ENCODE assay signal across 7 cellular contexts in the genomic region with DNA sequence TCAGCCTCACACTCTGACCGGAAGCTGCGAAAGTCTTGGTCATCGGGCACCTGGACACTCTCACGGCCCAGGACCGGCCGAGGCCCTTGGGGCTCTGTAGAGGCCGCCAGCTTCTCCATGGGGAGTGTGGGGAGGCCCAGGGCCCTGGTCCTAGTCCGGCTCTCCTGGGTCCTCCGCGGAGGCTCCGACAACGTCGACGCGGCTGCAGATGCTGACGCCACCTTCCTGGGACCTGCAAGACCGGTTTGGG. TPM values are rescaled to one million over a fixed set of nuclear protein-coding genes. Genes with fewer than 3 reads are reported as not detected.
A peak's percentile ranks its signal among the peaks of the same experiment; 100 is the strongest.
DNase-seq lines count a peak whose midpoint lies in the region; ATAC-seq and TF ChIP-seq lines count a peak whose summit lies in the region.

No MANE protein-coding gene starts in this region.

- H3K4me2 ChIP-seq in hepatocyte (peak overlapping the region; percentile 92), smooth muscle cell (peak overlapping the region; percentile 91)

- no peak for ATAC-seq in T-helper 17 cell

- no peaks in the 10 kb centered on the region for H3K4me1 ChIP-seq in HAP-1
- peaks cover 64% of the 10 kb centered on the region for H3K4me1 ChIP-seq in hepatocyte (ENCODE audit: insufficient read depth)
- peaks cover 12% of the 10 kb centered on the region for H3K4me1 ChIP-seq in smooth muscle cell (ENCODE audit: low read depth)

- peaks cover 5% of the 10 kb centered on the region for H3K36me3 Mint-ChIP-seq in T-helper 17 cell (ENCODE audit: low read depth)

- H3F3A ChIP-seq in smooth muscle cell (ENCODE audit: low read depth), result peaks cover 3% of the 10 kb centered on the region

- H3K79me2 ChIP-seq in hepatocyte (peaks cover 54% of the 10 kb centered on the region), smooth muscle cell (ENCODE audit: low read depth) (peaks cover 10% of the 10 kb centered on the region)

- H3K27ac ChIP-seq in hepatocyte, result peak overlapping the region; percentile 98
- H3K27ac ChIP-seq in smooth muscle cell (ENCODE audit: low read depth), result peak overlapping the region; percentile 46

- H3K36me3 ChIP-seq in HAP-1 (replicated peaks) (no peaks in the 10 kb centered on the region; the same call in 1 of the 2 replicates), hepatocyte (replicated peaks; ENCODE audit: insufficient read depth, low read depth) (no peaks in the 10 kb centered on the region), smooth muscle cell (ENCODE audit: low read depth) (no peaks in the 10 kb centered on the region)

- H3K9me2 ChIP-seq in hepatocyte (replicated peaks; ENCODE audit: insufficient read depth), result no peaks in the 10 kb centered on the region

- in situ Hi-C loops in HAP-1 (cut with MboI; ENCODE audit: low sequenced_read_pairs), result no loop called here

- 8% methylated on average over 17 of the region's 17 CpGs for WGBS in hepatocyte (ENCODE audit: low lambda C conversion rate, missing lambda C conversion rate)
- 19% methylated on average over 17 of the region's 17 CpGs for WGBS in smooth muscle cell (ENCODE audit: low lambda C conversion rate)

- peak overlapping the region; percentile 78 for H3K4me3 Mint-ChIP-seq in T-helper 17 cell

- TF ChIP-seq CTCF in hepatocyte (IDR thresholded peaks at IDR 0.05; ENCODE audit: poor library complexity), result no peak
- no peak for TF ChIP-seq CTCF in smooth muscle cell (IDR thresholded peaks at IDR 0.05; ENCODE audit: borderline replicate concordance, insufficient read depth, poor library complexity, severe bottlenecking)

- peak overlapping the region; percentile 24 for H3K27ac Mint-ChIP-seq in T-helper 17 cell

- H3K9ac ChIP-seq in smooth muscle cell (ENCODE audit: low read depth), result peak overlapping the region; percentile 83

- H3K4me3 ChIP-seq in HAP-1 (peak overlapping the region; percentile 43), hepatocyte (peak overlapping the region; percentile 96), smooth muscle cell (peak overlapping the region; percentile 75)

- H4K20me1 ChIP-seq in hepatocyte (ENCODE audit: insufficient read depth, poor library complexity, severe bottlenecking) (peaks cover 13% of the 10 kb centered on the region), smooth muscle cell (ENCODE audit: low read depth) (peaks cover 9% of the 10 kb centered on the region)

- H3K9me3 ChIP-seq in HAP-1 (no peaks in the 10 kb centered on the region), T-helper 17 cell (ENCODE audit: control insufficient read depth, low read length, poor library complexity, severe bottlenecking) (no peaks in the 10 kb centered on the region), hepatocyte (ENCODE audit: low read depth) (no peaks in the 10 kb centered on the region), smooth muscle cell (replicated peaks; ENCODE audit: low read depth) (no peaks in the 10 kb centered on the region)

- H3K27me3 ChIP-seq in HAP-1 (ENCODE audit: low read depth) (no peaks in the 10 kb centered on the region), hepatocyte (no peaks in the 10 kb centered on the region), smooth muscle cell (ENCODE audit: low read depth) (no peaks in the 10 kb centered on the region)

- peaks cover 32% of the 10 kb centered on the region for H3K4me1 Mint-ChIP-seq in T-helper 17 cell

- no peak for DNase-seq in HAP-1 (ENCODE audit: low spot score in 2 of 2)
- no peak for DNase-seq in T-helper 17 cell
- DNase-seq in hepatocyte (ENCODE audit: low spot score), result peak; percentile 68
- no peak for DNase-seq in smooth muscle cell (lab: John Stamatoyannopoulos, UW; ENCODE audit: unreplicated experiment)
- no peak for DNase-seq in SW 1271 (lab: John Stamatoyannopoulos, UW)
- no peak for DNase-seq in activated CD4-positive, alpha-beta T cell treated with anti-CD3 and anti-CD28 coated beads, Interleukin-2, amount 50 U/mL, for 1 hour
- no peak for DNase-seq in stimulated activated CD4-positive, alpha-beta T cell treated with anti-CD3 and anti-CD28 coated beads, Interleukin-1b, Interleukin-23, amount 100 ng/mL, for 48 hours

- H3K27me3 Mint-ChIP-seq in T-helper 17 cell, result no peaks in the 10 kb centered on the region

- H2AFZ ChIP-seq in hepatocyte (peak overlapping the region; percentile 52), smooth muscle cell (ENCODE audit: low read depth) (no peak overlapping the region)

RNA-seq across cellular contexts. Expression of a gene that starts 12.9 kb away (rescaled TPM):
- 10 to 100 TPM; 12.9 to 17.7 TPM for total RNA-seq in T-helper 17 cell
- total RNA-seq in hepatocyte, result 290 and 390 TPM in 2 replicates
- polyA plus RNA-seq in hepatocyte, result 575 and 686 TPM in 2 replicates
- 87.7 and 113 TPM in 2 replicates for total RNA-seq in smooth muscle cell
- 130 and 249 TPM in 2 replicates for polyA plus RNA-seq in smooth muscle cell

RNA-seq across cellular contexts. Expression of a gene that starts 28.8 kb away (rescaled TPM):
- total RNA-seq in T-helper 17 cell (100 to 1,000 TPM in 1 of 2 donors, 10 to 100 TPM in 1; 93.3 to 108 TPM), hepatocyte (86.9 and 118 TPM in 2 replicates), smooth muscle cell (45.2 and 65.3 TPM in 2 replicates)
- polyA plus RNA-seq in hepatocyte (53.2 and 60.2 TPM in 2 replicates), smooth muscle cell (45.6 and 54.2 TPM in 2 replicates)

RNA-seq across cellular contexts. Expression of a gene that starts 33.2 kb away (rescaled TPM):
- total RNA-seq in T-helper 17 cell (100 to 1,000 TPM in 1 of 2 donors, 10 to 100 TPM in 1; 95.4 to 121 TPM), hepatocyte (8.2 and 11.5 TPM in 2 replicates), smooth muscle cell (3.1 and 9.3 TPM in 2 replicates)
- polyA plus RNA-seq in hepatocyte (20.3 and 27.6 TPM in 2 replicates), smooth muscle cell (7.4 and 16.1 TPM in 2 replicates)

Comparison
In these comparisons a context has a peak if more than half of its experiments do, and no peak if none do; other contexts are left out.
1. H3K4me3 ChIP-seq: peak in every context shown above with its lines; median percentile 96 in hepatocyte; 75 in smooth muscle cell; 43 in HAP-1.